Comparison of ENCODE assay signal across 1 cellular context in the genomic region with DNA sequence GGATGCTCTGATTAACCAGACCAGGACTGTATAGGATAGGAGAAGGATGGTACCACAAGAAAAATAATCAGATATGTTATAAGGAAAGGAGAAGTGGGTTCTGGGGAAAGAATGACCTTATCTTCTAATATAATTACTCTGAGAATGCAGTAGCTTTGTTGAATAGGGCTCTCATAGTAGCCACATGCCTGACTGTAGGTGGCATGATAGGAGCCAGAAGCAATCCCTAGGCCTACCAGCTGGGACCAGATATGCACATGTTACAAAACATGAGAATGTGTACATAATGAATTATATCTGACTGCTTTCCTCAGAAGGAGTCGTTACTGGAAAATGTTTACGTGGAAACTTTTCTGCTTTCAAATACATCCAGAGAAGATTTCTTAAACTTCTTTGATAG.
TF ChIP-seq lines count a peak whose summit lies in the region.

No MANE protein-coding gene starts in this region.

TF ChIP-seq in SK-N-SH treated with all-trans-retinoic acid at 6 μM for 48 hours, 23 proteins besides CTCF, POLR2A, EP300 and RAD21 (continued from another document):
- TF ChIP-seq, protein P1, sequence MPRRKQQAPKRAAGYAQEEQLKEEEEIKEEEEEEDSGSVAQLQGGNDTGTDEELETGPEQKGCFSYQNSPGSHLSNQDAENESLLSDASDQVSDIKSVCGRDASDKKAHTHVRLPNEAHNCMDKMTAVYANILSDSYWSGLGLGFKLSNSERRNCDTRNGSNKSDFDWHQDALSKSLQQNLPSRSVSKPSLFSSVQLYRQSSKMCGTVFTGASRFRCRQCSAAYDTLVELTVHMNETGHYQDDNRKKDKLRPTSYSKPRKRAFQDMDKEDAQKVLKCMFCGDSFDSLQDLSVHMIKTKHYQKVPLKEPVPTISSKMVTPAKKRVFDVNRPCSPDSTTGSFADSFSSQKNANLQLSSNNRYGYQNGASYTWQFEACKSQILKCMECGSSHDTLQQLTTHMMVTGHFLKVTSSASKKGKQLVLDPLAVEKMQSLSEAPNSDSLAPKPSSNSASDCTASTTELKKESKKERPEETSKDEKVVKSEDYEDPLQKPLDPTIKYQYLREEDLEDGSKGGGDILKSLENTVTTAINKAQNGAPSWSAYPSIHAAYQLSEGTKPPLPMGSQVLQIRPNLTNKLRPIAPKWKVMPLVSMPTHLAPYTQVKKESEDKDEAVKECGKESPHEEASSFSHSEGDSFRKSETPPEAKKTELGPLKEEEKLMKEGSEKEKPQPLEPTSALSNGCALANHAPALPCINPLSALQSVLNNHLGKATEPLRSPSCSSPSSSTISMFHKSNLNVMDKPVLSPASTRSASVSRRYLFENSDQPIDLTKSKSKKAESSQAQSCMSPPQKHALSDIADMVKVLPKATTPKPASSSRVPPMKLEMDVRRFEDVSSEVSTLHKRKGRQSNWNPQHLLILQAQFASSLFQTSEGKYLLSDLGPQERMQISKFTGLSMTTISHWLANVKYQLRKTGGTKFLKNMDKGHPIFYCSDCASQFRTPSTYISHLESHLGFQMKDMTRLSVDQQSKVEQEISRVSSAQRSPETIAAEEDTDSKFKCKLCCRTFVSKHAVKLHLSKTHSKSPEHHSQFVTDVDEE (CRISPR knock-in tag; IDR thresholded peaks at IDR 0.05): peak; percentile 15; the same call in 1 of the 2 replicates
- TF ChIP-seq, protein P2, sequence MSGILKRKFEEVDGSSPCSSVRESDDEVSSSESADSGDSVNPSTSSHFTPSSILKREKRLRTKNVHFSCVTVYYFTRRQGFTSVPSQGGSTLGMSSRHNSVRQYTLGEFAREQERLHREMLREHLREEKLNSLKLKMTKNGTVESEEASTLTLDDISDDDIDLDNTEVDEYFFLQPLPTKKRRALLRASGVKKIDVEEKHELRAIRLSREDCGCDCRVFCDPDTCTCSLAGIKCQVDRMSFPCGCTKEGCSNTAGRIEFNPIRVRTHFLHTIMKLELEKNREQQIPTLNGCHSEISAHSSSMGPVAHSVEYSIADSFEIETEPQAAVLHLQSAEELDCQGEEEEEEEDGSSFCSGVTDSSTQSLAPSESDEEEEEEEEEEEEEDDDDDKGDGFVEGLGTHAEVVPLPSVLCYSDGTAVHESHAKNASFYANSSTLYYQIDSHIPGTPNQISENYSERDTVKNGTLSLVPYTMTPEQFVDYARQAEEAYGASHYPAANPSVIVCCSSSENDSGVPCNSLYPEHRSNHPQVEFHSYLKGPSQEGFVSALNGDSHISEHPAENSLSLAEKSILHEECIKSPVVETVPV (CRISPR knock-in tag; IDR thresholded peaks at IDR 0.05): no peak
- no peak; the same call in 1 of the 2 replicates for TF ChIP-seq CSDC2 (CRISPR knock-in tag; IDR thresholded peaks at IDR 0.05)
- TF ChIP-seq TOX (CRISPR knock-in tag; IDR thresholded peaks at IDR 0.05; ENCODE audit: borderline replicate concordance): no peak
- no peak for TF ChIP-seq ESRRG (CRISPR knock-in tag; IDR thresholded peaks at IDR 0.05)
- TF ChIP-seq PPARA (CRISPR knock-in tag; IDR thresholded peaks at IDR 0.05; ENCODE audit: borderline replicate concordance): no peak
- no peak for TF ChIP-seq ZNF565 (CRISPR knock-in tag; conservative IDR thresholded peaks at IDR 0.05; ENCODE audit: low read depth)
- TF ChIP-seq, protein P3, sequence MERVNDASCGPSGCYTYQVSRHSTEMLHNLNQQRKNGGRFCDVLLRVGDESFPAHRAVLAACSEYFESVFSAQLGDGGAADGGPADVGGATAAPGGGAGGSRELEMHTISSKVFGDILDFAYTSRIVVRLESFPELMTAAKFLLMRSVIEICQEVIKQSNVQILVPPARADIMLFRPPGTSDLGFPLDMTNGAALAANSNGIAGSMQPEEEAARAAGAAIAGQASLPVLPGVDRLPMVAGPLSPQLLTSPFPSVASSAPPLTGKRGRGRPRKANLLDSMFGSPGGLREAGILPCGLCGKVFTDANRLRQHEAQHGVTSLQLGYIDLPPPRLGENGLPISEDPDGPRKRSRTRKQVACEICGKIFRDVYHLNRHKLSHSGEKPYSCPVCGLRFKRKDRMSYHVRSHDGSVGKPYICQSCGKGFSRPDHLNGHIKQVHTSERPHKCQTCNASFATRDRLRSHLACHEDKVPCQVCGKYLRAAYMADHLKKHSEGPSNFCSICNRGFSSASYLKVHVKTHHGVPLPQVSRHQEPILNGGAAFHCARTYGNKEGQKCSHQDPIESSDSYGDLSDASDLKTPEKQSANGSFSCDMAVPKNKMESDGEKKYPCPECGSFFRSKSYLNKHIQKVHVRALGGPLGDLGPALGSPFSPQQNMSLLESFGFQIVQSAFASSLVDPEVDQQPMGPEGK (CRISPR knock-in tag; IDR thresholded peaks at IDR 0.05; ENCODE audit: borderline replicate concordance): no peak
- peak; percentile 39; the same call in 1 of the 2 replicates for TF ChIP-seq ZNF8 (CRISPR knock-in tag; IDR thresholded peaks at IDR 0.05)
TF ChIP-seq in SK-N-SH treated with all-trans-retinoic acid at 6 μM for 48 hours: peak in this region for 5.
